13 cellular contexts compared by ENCODE assay signal in the genomic region with DNA sequence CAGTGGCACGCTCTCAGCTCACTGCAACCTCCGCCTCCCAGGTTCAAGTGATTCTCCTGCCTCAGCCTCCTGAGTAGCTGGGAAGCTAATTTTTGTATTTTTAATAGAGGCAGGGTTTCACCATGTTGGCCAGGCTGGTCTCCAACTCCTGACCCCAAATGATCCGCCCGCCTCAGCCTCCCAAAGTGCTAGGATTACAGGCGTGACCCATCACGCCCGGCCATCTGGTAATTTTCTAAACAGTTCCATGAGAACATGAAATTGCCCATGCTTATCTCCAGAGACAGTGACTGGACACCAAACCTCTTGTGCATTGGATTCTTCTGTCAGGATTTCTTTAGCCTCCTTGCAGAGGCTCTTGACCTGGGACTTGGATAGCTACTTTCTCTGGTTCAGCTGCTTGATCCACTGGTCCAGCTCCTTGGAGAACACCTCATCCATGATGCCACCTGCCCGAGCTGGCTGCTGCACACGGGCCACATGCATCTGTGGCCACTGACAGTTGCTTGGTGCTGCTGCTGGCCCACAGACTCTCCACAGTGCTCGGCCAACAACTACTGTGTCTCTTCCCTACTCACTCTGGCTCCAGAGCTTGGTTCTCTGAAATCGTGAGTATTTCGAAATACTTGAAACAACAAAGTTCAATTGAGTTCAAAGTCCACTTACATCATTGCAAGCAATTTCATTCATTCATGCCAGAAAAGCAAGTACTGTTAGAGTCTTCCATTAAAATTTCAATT. TPM values are rescaled to one million over a fixed set of nuclear protein-coding genes. Genes with fewer than 3 reads are reported as not detected.
DNase-seq lines count a peak whose midpoint lies in the region; ATAC-seq, FAIRE-seq and TF ChIP-seq lines count a peak whose summit lies in the region.
"Had no signal": no experiment of that assay in that cellular context is flagged by ENCODE, and none has a peak within 500 bp of the region (broad histone marks: within the 10 kb centered on the region; RNA-seq: fewer than 3 reads in every experiment).

No MANE protein-coding gene starts in this region.

- H3K27me3 Mint-ChIP-seq in CD14-positive monocyte (ENCODE audit: low read depth in 3 of 3): peaks cover 0 to 3% (median 0%) of the 10 kb centered on the region in 3 donors

- ATAC-seq in omental fat pad (ENCODE audit: low FRiP score): peak; percentile 70
- ATAC-seq in GM19467 (IDR thresholded peaks at IDR 0.05; ENCODE audit: unreplicated experiment): no peak
- ATAC-seq in GM21576 (IDR thresholded peaks at IDR 0.05; ENCODE audit: unreplicated experiment): no peak
- ATAC-seq in HG02610 (IDR thresholded peaks at IDR 0.05; ENCODE audit: unreplicated experiment): no peak

- no peak for DNase-seq in CD14-positive monocyte (ENCODE audit: low spot score)
- peak; percentile 92 for DNase-seq in NOMO-1 treated with DMSO at 0.1 percent for 48 hours (lab: John Stamatoyannopoulos, UW; ENCODE audit: unreplicated experiment)
- DNase-seq in fibroblast of gingiva (ENCODE audit: low read depth): peak; percentile 83
- no peak for DNase-seq in omental fat pad (ENCODE audit: low spot score)
- DNase-seq in frontal cortex (ENCODE audit: low spot score in 2 of 2): no peak
- DNase-seq: activated CD8-positive, alpha-beta memory T cell treated with anti-CD3 and anti-CD28 coated beads, Interleukin-2, amount 50 U/mL, for 4 hours; NCI-H1417 treated with DMSO at 0.1 percent for 48 hours; SHP77 treated with DMSO at 0.1 percent for 48 hours had no signal

- peak overlapping the region in 6 of 7 donors; percentile 11 to 86 (median 63) for H3K27ac Mint-ChIP-seq in CD14-positive monocyte

- no peak for FAIRE-seq in frontal cortex (lab: Jason Lieb, UNC)
- FAIRE-seq: colon, D721Med had no signal

- H3K36me3 Mint-ChIP-seq in CD14-positive monocyte: no peaks in the 10 kb centered on the region

- intact Hi-C loops in CD14-positive monocyte (cut with micrococcal nuclease): loop anchor here in 1 of 2 donors (5.0 kb wide), 2 partner anchors 47 to 77 kb away; partner anchors contain the start of gene CITED4

- H3K4me1 Mint-ChIP-seq in CD14-positive monocyte: peaks cover 37% of the 10 kb centered on the region

- no peaks in the 10 kb centered on the region for H3K9me3 Mint-ChIP-seq in CD14-positive monocyte

- TF ChIP-seq CTCF in CD14-positive monocyte (IDR thresholded peaks at IDR 0.05) (no peak), omental fat pad (IDR thresholded peaks at IDR 0.05) (no peak)

- peak overlapping the region; percentile 20 to 80 for H3K4me3 Mint-ChIP-seq in CD14-positive monocyte

RNA-seq across cellular contexts. Expression of gene CTPS1, which starts 40.0 kb away (rescaled TPM):
- polyA plus RNA-seq in CD14-positive monocyte: 1 to 10 TPM; 5.3 to 6.0 TPM
- total RNA-seq in omental fat pad (10 to 100 TPM; 16.1 to 57.5 (median 17.6) TPM), frontal cortex (14.7 TPM)

Comparison
In these comparisons a context has a peak if more than half of its experiments do, and no peak if none do; other contexts are left out.
1. DNase-seq: peak in NOMO-1 treated with DMSO at 0.1 percent for 48 hours (single experiment) and fibroblast of gingiva (single experiment); none in CD14-positive monocyte (single experiment), omental fat pad (single experiment) and frontal cortex (0 of 2).